ENCODE assay signal across 11 cellular contexts in genomic region chr17:20999044-20999573, GRCh38. TPM values are rescaled to one million over a fixed set of nuclear protein-coding genes. Genes with fewer than 3 reads are reported as not detected.
DNase-seq lines count a peak whose midpoint lies in the region; ATAC-seq and TF ChIP-seq lines count a peak whose summit lies in the region.
"Had no signal": no experiment of that assay in that cellular context is flagged by ENCODE, and none has a peak within 500 bp of the region (broad histone marks: within the 10 kb centered on the region; RNA-seq: fewer than 3 reads in every experiment).

No MANE protein-coding gene starts in this region.

- no CpG with 5 or more reads among the region's 16 CpGs for WGBS in trophoblast cell (ENCODE audit: extremely low coverage, insufficient coverage, insufficient read length)

- no peak overlapping the region for H3K4me3 Mint-ChIP-seq in T-cell

- H3K9me3 ChIP-seq in trophoblast cell (ENCODE audit: insufficient read depth, low read depth, low read length) = peaks cover 2% of the 10 kb centered on the region
- H3K9me3 ChIP-seq: pancreas had no signal

- POLR2A ChIA-PET in T-cell (lab: Charles Lee) = no interaction called here

- no peaks in the 10 kb centered on the region for H3K79me1 ChIP-seq in trophoblast cell (ENCODE audit: low read length)

- peak overlapping the region; percentile 72 to 90 for H3K27ac Mint-ChIP-seq in T-cell

- H3K4me3 ChIP-seq in AG10803 (ENCODE audit: low read length) = no peak overlapping the region
- H3K4me3 ChIP-seq in fibroblast of mammary gland (ENCODE audit: control insufficient read depth, low read depth, low read length) = no peak overlapping the region
- no peak overlapping the region for H3K4me3 ChIP-seq in trophoblast cell (ENCODE audit: low read depth, low read length)
- H3K4me3 ChIP-seq: pancreas had no signal

- no peak overlapping the region for H4K12ac ChIP-seq in trophoblast cell (ENCODE audit: low read depth, low read length)

- H2BK12ac ChIP-seq in trophoblast cell (ENCODE audit: low read length) = no peak overlapping the region

- no peak overlapping the region for H3K4me2 ChIP-seq in trophoblast cell (ENCODE audit: low read length)

- no peak overlapping the region for H3K23ac ChIP-seq in trophoblast cell (ENCODE audit: low read length)

- no peak overlapping the region for H2BK5ac ChIP-seq in trophoblast cell (ENCODE audit: low read depth, low read length, poor library complexity)

- H3K4me1 Mint-ChIP-seq in T-cell = peaks cover 29 to 40% (median 31%) of the 10 kb centered on the region in 3 donors

- no peak overlapping the region for H2AK5ac ChIP-seq in trophoblast cell (ENCODE audit: low read length)

- no peak overlapping the region for H3K14ac ChIP-seq in trophoblast cell (ENCODE audit: low read length)

- no peak overlapping the region for H3K9ac ChIP-seq in trophoblast cell (ENCODE audit: low read length)

- CTCF ChIA-PET in T-cell (lab: Charles Lee) = no interaction called here

- no peaks in the 10 kb centered on the region for H3K9me3 Mint-ChIP-seq in T-cell

- no peak overlapping the region for H3K4ac ChIP-seq in trophoblast cell (ENCODE audit: low read depth, low read length)

- DNase-seq in AG10803 (ENCODE audit: low read depth) = peak; percentile 16
- no peak for DNase-seq in T-cell
- peak; percentile 49 for DNase-seq in fibroblast of mammary gland (ENCODE audit: low read depth)
- peak; percentile 27 for DNase-seq in occipital lobe (lab: John Stamatoyannopoulos, UW)
- DNase-seq in stimulated activated CD8-positive, alpha-beta memory T cell treated with anti-CD3 and anti-CD28 coated beads, Interleukin-4, amount 100 ng/mL, for 48 hours = no peak
- no peak for DNase-seq in dedifferentiated amniotic fluid mesenchymal stem cell (ENCODE audit: extremely low spot score)
- DNase-seq in trophoblast cell = no peak
- DNase-seq: activated gamma-delta T cell, NCI-H1092 treated with DMSO at 0.1 percent for 48 hours, pancreas had no signal

- H2BK120ac ChIP-seq in trophoblast cell (ENCODE audit: insufficient read depth, low read length, poor library complexity) = no peak overlapping the region

- ATAC-seq in T-cell (replicated peaks in 1 of 4) = peak in 1 of 4 experiments; percentile 19
- ATAC-seq in GM21717 (IDR thresholded peaks at IDR 0.05; ENCODE audit: unreplicated experiment) = no peak

- no peak overlapping the region for H4K91ac ChIP-seq in trophoblast cell (ENCODE audit: low read depth, low read length)

- no peak overlapping the region for H4K8ac ChIP-seq in trophoblast cell (ENCODE audit: low read depth, low read length)

- H3K36me3 ChIP-seq in trophoblast cell (ENCODE audit: control insufficient read depth in 1 of 2, insufficient read depth in 2 of 2, low read length in 2 of 2) = peaks cover 42 to 54% of the 10 kb centered on the region in 2 experiments

- H3K18ac ChIP-seq in trophoblast cell (ENCODE audit: low read length) = no peak overlapping the region

- no peaks in the 10 kb centered on the region for H3K27me3 ChIP-seq in trophoblast cell (ENCODE audit: insufficient read depth, low read length)
- H3K27me3 ChIP-seq: pancreas had no signal

- no peaks in the 10 kb centered on the region for H3K27me3 Mint-ChIP-seq in T-cell

- H3K79me2 ChIP-seq in trophoblast cell (ENCODE audit: control insufficient read depth, insufficient read depth, low read length, poor library complexity) = no peaks in the 10 kb centered on the region

- peaks cover 20% of the 10 kb centered on the region for H3K36me3 Mint-ChIP-seq in T-cell

- no peak overlapping the region for H2AFZ ChIP-seq in trophoblast cell (ENCODE audit: insufficient read depth, low read length, poor library complexity)

- H3K4me1 ChIP-seq in trophoblast cell (ENCODE audit: control insufficient read depth in 1 of 2, insufficient read depth in 2 of 2, low read length in 2 of 2) = no peaks in the 10 kb centered on the region
- H3K4me1 ChIP-seq: pancreas had no signal

- H3K27ac ChIP-seq in trophoblast cell (ENCODE audit: low read depth, low read length) = no peak overlapping the region
- H3K27ac ChIP-seq: pancreas had no signal

- TF ChIP-seq CTCF in AG10803 (conservative IDR thresholded peaks at IDR 0.05; ENCODE audit: low read length) (no peak), fibroblast of mammary gland (conservative IDR thresholded peaks at IDR 0.05; ENCODE audit: control insufficient read depth, insufficient read depth, low read depth, low read length) (no peak)

RNA-seq across cellular contexts. Expression of gene USP22, which starts 43.7 kb away (rescaled TPM):
- 100 to 1,000 TPM; 128 to 184 (median 136) TPM for total RNA-seq in T-cell
- 342 TPM for total RNA-seq in occipital lobe
- 114 and 115 TPM in 2 replicates for polyA plus RNA-seq in trophoblast cell (2013)

Comparison
In these comparisons a context has a peak if more than half of its experiments do, and no peak if none do; other contexts are left out.
1. DNase-seq: peak in AG10803 (single experiment), fibroblast of mammary gland (single experiment) and occipital lobe (single experiment); none in T-cell (0 of 34), stimulated activated CD8-positive, alpha-beta memory T cell treated with anti-CD3 and anti-CD28 coated beads, Interleukin-4, amount 100 ng/mL, for 48 hours (single experiment), dedifferentiated amniotic fluid mesenchymal stem cell (single experiment) and trophoblast cell (0 of 2).